28 cellular contexts compared by ENCODE assay signal in the genomic region with DNA sequence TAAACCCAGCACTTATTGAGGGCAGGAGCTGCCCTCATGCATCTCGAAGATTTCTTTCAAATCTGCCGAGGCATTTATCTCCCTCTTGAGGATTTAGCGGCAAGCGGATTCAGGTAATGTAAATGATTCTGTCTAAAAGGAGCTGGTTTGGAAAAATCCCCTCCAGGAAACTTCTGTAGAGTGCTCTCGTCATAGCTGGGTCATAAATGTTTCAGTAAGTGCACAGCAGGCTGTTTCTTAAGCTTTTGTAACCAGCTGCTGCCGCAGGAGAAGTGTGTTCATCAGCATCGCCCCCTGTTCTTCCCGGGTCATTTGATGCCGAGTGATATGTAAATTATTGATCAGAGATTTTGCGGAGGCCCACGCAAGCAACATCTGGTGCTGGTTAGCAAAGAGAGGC. TPM values are rescaled to one million over a fixed set of nuclear protein-coding genes. Genes with fewer than 3 reads are reported as not detected.
A peak's percentile ranks its signal among the peaks of the same experiment; 100 is the strongest.
DNase-seq lines count a peak whose midpoint lies in the region; ATAC-seq and TF ChIP-seq lines count a peak whose summit lies in the region.
"Had no signal": no experiment of that assay in that cellular context is flagged by ENCODE, and none has a peak within 500 bp of the region (broad histone marks: within the 10 kb centered on the region; RNA-seq: fewer than 3 reads in every experiment).

No MANE protein-coding gene starts in this region.

- no peak overlapping the region for H3K9ac ChIP-seq in muscle layer of colon (ENCODE audit: low read length)

- peaks cover 26% of the 10 kb centered on the region for H3K4me1 Mint-ChIP-seq in brain
- H3K4me1 Mint-ChIP-seq: T-helper 17 cell had no signal

- H3K27me3 Mint-ChIP-seq in brain: no peaks in the 10 kb centered on the region
- H3K27me3 Mint-ChIP-seq: naive thymus-derived CD4-positive, alpha-beta T cell; T-helper 17 cell had no signal

- WGBS in thyroid gland, 2 donors: 85 to 90% methylated on average over 11 of the region's 11 CpGs

- H3K9me3 ChIP-seq in muscle layer of colon (ENCODE audit: low read length) (no peaks in the 10 kb centered on the region), thyroid gland (no peaks in the 10 kb centered on the region)
- H3K9me3 ChIP-seq: colonic mucosa had no signal

- TF ChIP-seq CTCF in brain (conservative IDR thresholded peaks at IDR 0.05) (no peak), thyroid gland (IDR thresholded peaks at IDR 0.05) (no peak)

- H3K4me3 ChIP-seq in muscle layer of colon (ENCODE audit: low read depth in 1 of 2, low read length in 2 of 2) (no peak overlapping the region), thyroid gland (replicated peaks in 1 of 3) (no peak overlapping the region)
- H3K4me3 ChIP-seq: cardiac muscle cell, colonic mucosa, left lung, right atrium auricular region had no signal

- H3K36me3 ChIP-seq in muscle layer of colon (ENCODE audit: insufficient read depth, low read length) (peaks cover 86% of the 10 kb centered on the region), thyroid gland (peaks cover 11 to 33% of the 10 kb centered on the region in 2 donors)

- H3K27ac ChIP-seq in muscle layer of colon (ENCODE audit: low read depth, low read length) (peak overlapping the region; percentile 13), thyroid gland (peak overlapping the region in 2 of 3 donors; percentile 46 to 79)
- H3K27ac ChIP-seq: cardiac muscle cell, colonic mucosa, left lung, right atrium auricular region had no signal

- intact Hi-C loops in thyroid gland (cut with DNase I): loop anchor here (5.0 kb wide), 1 partner anchor 35 kb away; no protein-coding TSS in a partner anchor

- H3K27ac Mint-ChIP-seq in brain: peak overlapping the region in 4 of 5 experiments; percentile 19 to 91 (median 67)
- H3K27ac Mint-ChIP-seq: activated naive CD4-positive, alpha-beta T cell treated with anti-CD3 and anti-CD28 coated beads, Interleukin-2, amount 50 U/mL, for 72 hours; T-helper 17 cell had no signal

- peak overlapping the region in 1 of 5 experiments; percentile 55 for H3K4me3 Mint-ChIP-seq in brain
- H3K4me3 Mint-ChIP-seq: naive thymus-derived CD4-positive, alpha-beta T cell; T-helper 17 cell had no signal

- H3K4me1 ChIP-seq in muscle layer of colon (ENCODE audit: insufficient read depth, low read length): peaks cover 52% of the 10 kb centered on the region
- H3K4me1 ChIP-seq in thyroid gland: peaks cover 30 to 31% of the 10 kb centered on the region in 2 donors

- DNase-seq in NCI-H2227 (lab: John Stamatoyannopoulos, UW; ENCODE audit: unreplicated experiment) (peak; percentile 17), thyroid gland (no peak), amniotic stem cell (lab: John Stamatoyannopoulos, UW) (no peak), midbrain (lab: John Stamatoyannopoulos, UW) (no peak)
- DNase-seq: activated CD4-positive, alpha-beta T cell treated with anti-CD3 and anti-CD28 coated beads for 1 hour; activated T-cell treated with anti-CD3 and anti-CD28 coated beads for 4 hours; anterior cingulate cortex; Calu3; colonic mucosa; effector memory CD4-positive, alpha-beta T cell; left lung; naive thymus-derived CD4-positive, alpha-beta T cell; NCI-H187; NCI-H345; NCI-H82; stimulated activated CD4-positive, alpha-beta T cell treated with anti-CD3 and anti-CD28 coated beads, Interleukin-2, amount 100 ng/mL, for 48 hours; substantia nigra; T-helper 17 cell had no signal

- peaks cover 73% of the 10 kb centered on the region for H3K36me3 Mint-ChIP-seq in brain
- H3K36me3 Mint-ChIP-seq: activated naive CD4-positive, alpha-beta T cell treated with anti-CD3 and anti-CD28 coated beads, Interleukin-2, amount 50 U/mL, for 72 hours had no signal

- TF ChIP-seq POLR2A in thyroid gland (IDR thresholded peaks at IDR 0.05): no peak

- no peak for ATAC-seq in GM21529 (IDR thresholded peaks at IDR 0.05; ENCODE audit: unreplicated experiment)
- ATAC-seq: activated naive CD4-positive, alpha-beta T cell treated with anti-CD3 and anti-CD28 coated beads, Interleukin-2, amount 50 U/mL, for 72 hours; esophagus mucosa; left lung; naive thymus-derived CD4-positive, alpha-beta T cell; T-helper 17 cell had no signal

- H3K27me3 ChIP-seq in muscle layer of colon (ENCODE audit: control insufficient read depth in 1 of 2, insufficient read depth in 2 of 2, low read length in 2 of 2) (no peaks in the 10 kb centered on the region), thyroid gland (no peaks in the 10 kb centered on the region)
- H3K27me3 ChIP-seq: cardiac muscle cell, colonic mucosa, left lung, right atrium auricular region had no signal

- H3K9me3 Mint-ChIP-seq in brain: peaks cover 0 to 2% (median 0%) of the 10 kb centered on the region in 5 experiments
- H3K9me3 Mint-ChIP-seq: activated naive CD4-positive, alpha-beta T cell treated with anti-CD3 and anti-CD28 coated beads, Interleukin-2, amount 50 U/mL, for 72 hours had no signal

RNA-seq across cellular contexts. Expression of gene DNASE1L3, which starts 53.1 kb away (rescaled TPM):
- polyA plus RNA-seq in brain (ENCODE audit: insufficient read depth, low read depth, low replicate concordance): 0.80 TPM
- total RNA-seq in thyroid gland: 10 to 100 TPM in 3 of 4 donors, 1 to 10 TPM in 1; 5.7 to 53.3 (median 14.1) TPM
- total RNA-seq: activated naive CD4-positive, alpha-beta T cell treated with anti-CD3 and anti-CD28 coated beads, Interleukin-2, amount 50 U/mL, for 72 hours; Calu3; H1; LHCN-M2; osteocyte had no signal
- polyA plus RNA-seq: H1; naive thymus-derived CD4-positive, alpha-beta T cell had no signal
